ENCODE assay signal across 8 cellular contexts in genomic region chr20:50224553-50225255, GRCh38. TPM values are rescaled to one million over a fixed set of nuclear protein-coding genes. Genes with fewer than 3 reads are reported as not detected.
DNase-seq lines count a peak whose midpoint lies in the region.

No MANE protein-coding gene starts in this region.

- H3K27me3 ChIP-seq in H7 (ENCODE audit: control insufficient read depth, insufficient read depth, low read length), result no peaks in the 10 kb centered on the region

- H3K27me3 Mint-ChIP-seq in stimulated activated naive CD8-positive, alpha-beta T cell treated with anti-CD3 and anti-CD28 coated beads, Interleukin-15, Interleukin-2, amounts not matched to agents 100 ng/mL and 50 ng/mL, for 24 hours, result no peaks in the 10 kb centered on the region

- peaks cover 21% of the 10 kb centered on the region for H3K4me1 Mint-ChIP-seq in stimulated activated naive CD8-positive, alpha-beta T cell treated with anti-CD3 and anti-CD28 coated beads, Interleukin-15, Interleukin-2, amounts not matched to agents 100 ng/mL and 50 ng/mL, for 24 hours (ENCODE audit: low read depth)

- H3K4me3 Mint-ChIP-seq in stimulated activated naive CD8-positive, alpha-beta T cell treated with anti-CD3 and anti-CD28 coated beads, Interleukin-15, Interleukin-2, amounts not matched to agents 100 ng/mL and 50 ng/mL, for 24 hours, result no peak overlapping the region

- no peaks in the 10 kb centered on the region for H3K36me3 ChIP-seq in H7 (replicated peaks; ENCODE audit: control insufficient read depth, insufficient read depth, low read length)

- no peaks in the 10 kb centered on the region for H3K36me3 Mint-ChIP-seq in stimulated activated naive CD8-positive, alpha-beta T cell treated with anti-CD3 and anti-CD28 coated beads, Interleukin-15, Interleukin-2, amounts not matched to agents 100 ng/mL and 50 ng/mL, for 24 hours (ENCODE audit: low read depth)

- no peaks in the 10 kb centered on the region for H3K9me3 Mint-ChIP-seq in stimulated activated naive CD8-positive, alpha-beta T cell treated with anti-CD3 and anti-CD28 coated beads, Interleukin-15, Interleukin-2, amounts not matched to agents 100 ng/mL and 50 ng/mL, for 24 hours

- H3K27ac Mint-ChIP-seq in stimulated activated naive CD8-positive, alpha-beta T cell treated with anti-CD3 and anti-CD28 coated beads, Interleukin-15, Interleukin-2, amounts not matched to agents 100 ng/mL and 50 ng/mL, for 24 hours, result peak overlapping the region; percentile 0

- H3K4me3 ChIP-seq in H7 (ENCODE audit: insufficient read depth, low read depth, low read length), result no peak overlapping the region

- peak; percentile 75 for DNase-seq in H7
- DNase-seq in astrocyte of the hippocampus (ENCODE audit: low read depth, low spot score), result peak; percentile 91
- peak; percentile 89 for DNase-seq in iris pigment epithelial cell (ENCODE audit: low read depth)
- DNase-seq in NCI-H524 treated with DMSO at 0.1 percent for 48 hours (lab: John Stamatoyannopoulos, UW), result no peak
- no peak for DNase-seq in GF-D8 (lab: John Stamatoyannopoulos, UW)
- no peak for DNase-seq in NK-92 (lab: John Stamatoyannopoulos, UW; ENCODE audit: unreplicated experiment)
- DNase-seq in AML-193 (lab: John Stamatoyannopoulos, UW), result no peak

RNA-seq across cellular contexts. Expression of gene CEBPB, which starts 34.1 kb away (rescaled TPM):
- 23.5 and 23.6 TPM in 2 replicates for total RNA-seq in H7 (2014; rRNA removed; shearing (Covaris generic))

Comparison
In these comparisons a context has a peak if more than half of its experiments do, and no peak if none do; other contexts are left out.
1. DNase-seq: peak in H7 (single experiment), astrocyte of the hippocampus (single experiment) and iris pigment epithelial cell (single experiment); none in NCI-H524 treated with DMSO at 0.1 percent for 48 hours (single experiment), GF-D8 (single experiment), NK-92 (single experiment) and AML-193 (0 of 2).